In the genomic region with DNA sequence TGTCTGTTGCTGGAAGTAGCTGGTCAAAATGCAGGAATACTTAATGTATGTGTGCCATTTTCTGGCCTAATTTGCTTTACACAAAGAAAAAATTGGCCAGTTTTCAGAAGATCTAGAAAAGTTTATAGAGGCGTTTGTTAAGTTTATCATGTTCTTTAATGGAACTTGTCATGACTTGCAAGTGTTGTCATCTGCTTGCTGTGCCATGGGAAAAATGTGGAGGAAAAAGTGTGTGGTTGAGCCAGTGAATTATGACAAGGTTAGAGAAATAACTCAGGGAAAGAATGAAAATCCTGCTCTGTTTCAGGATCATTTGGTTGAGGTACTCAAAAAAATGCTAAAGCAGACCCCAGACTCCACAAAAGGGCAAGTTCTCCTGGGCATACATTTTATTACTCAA, we compare ENCODE assay signal across 34 cellular contexts.
"Had no signal": no experiment of that assay in that cellular context is flagged by ENCODE, and none has a peak within 500 bp of the region (broad histone marks: within the 10 kb centered on the region; RNA-seq: fewer than 3 reads in every experiment).

No MANE protein-coding gene starts in this region.

- H3K27ac Mint-ChIP-seq: activated B cell treated with CpG ODN at 0.5 μM for 24 hours; activated CD4-positive, alpha-beta memory T cell treated with anti-CD3 and anti-CD28 coated beads for 36 hours; activated CD4-positive, alpha-beta T cell treated with anti-CD3 and anti-CD28 coated beads, Interleukin-2, amount 10 ng/mL, durations not matched to agents 24 days and 14 days; activated CD8-positive, alpha-beta T cell treated with anti-CD3 and anti-CD28 coated beads for 36 hours; activated naive CD4-positive, alpha-beta T cell treated with anti-CD3 and anti-CD28 coated beads for 36 hours; activated naive CD4-positive, alpha-beta T cell treated with anti-CD3 and anti-CD28 coated beads, Interleukin-2, amount 50 U/mL, for 72 hours; activated naive CD8-positive, alpha-beta T cell treated with anti-CD3 and anti-CD28 coated beads for 36 hours; activated T-cell treated with anti-CD3 and anti-CD28 coated beads, Interleukin-2, amount 50 U/mL, for 72 hours; activated T-helper 1 cell treated with anti-CD3 and anti-CD28 coated beads, Interleukin-12 subunit alpha, Interleukin-12 subunit beta, Interleukin-2, Interleukin-4 antibody, amounts not matched to agents 30 ng/mL and 10 ng/mL and 1 ng/mL, durations not matched to agents 14 hours and 24 hours and 36 hours; activated T-helper 17 cell treated with anti-CD3 and anti-CD28 coated beads, Interleukin-2, amount 50 U/mL, for 72 hours; T-cell; T-helper 17 cell had no signal

- H3K27ac ChIP-seq: adrenal gland, body of pancreas, brain microvascular endothelial cell, VCaP had no signal

- H3K4me3 Mint-ChIP-seq: activated B cell treated with CpG ODN at 0.5 μM for 24 hours; activated CD4-positive, alpha-beta memory T cell treated with anti-CD3 and anti-CD28 coated beads for 36 hours; activated CD4-positive, alpha-beta T cell treated with anti-CD3 and anti-CD28 coated beads, Interleukin-2, amount 10 ng/mL, durations not matched to agents 24 days and 14 days; activated CD8-positive, alpha-beta T cell treated with anti-CD3 and anti-CD28 coated beads for 36 hours; activated naive CD4-positive, alpha-beta T cell treated with anti-CD3 and anti-CD28 coated beads for 36 hours; activated naive CD8-positive, alpha-beta T cell treated with anti-CD3 and anti-CD28 coated beads for 36 hours; activated T-cell treated with anti-CD3 and anti-CD28 coated beads, Interleukin-2, amount 50 U/mL, for 4 hours; activated T-cell treated with anti-CD3 and anti-CD28 coated beads, Interleukin-2, amount 50 U/mL, for 72 hours; activated T-helper 1 cell treated with anti-CD3 and anti-CD28 coated beads, Interleukin-12 subunit alpha, Interleukin-12 subunit beta, Interleukin-2, Interleukin-4 antibody, amounts not matched to agents 30 ng/mL and 10 ng/mL and 1 ng/mL, durations not matched to agents 14 hours and 24 hours and 36 hours; activated T-helper 17 cell treated with anti-CD3 and anti-CD28 coated beads, Interleukin-2, amount 50 U/mL, for 72 hours; central memory CD8-positive, alpha-beta T cell; T-cell; T-helper 17 cell had no signal

- H3K36me3 Mint-ChIP-seq: activated CD4-positive, alpha-beta memory T cell treated with anti-CD3 and anti-CD28 coated beads for 36 hours; activated naive CD8-positive, alpha-beta T cell treated with anti-CD3 and anti-CD28 coated beads for 36 hours; T-cell had no signal

- FAIRE-seq: astrocyte, TTC549 had no signal

- H3K27me3 ChIP-seq: adrenal gland, body of pancreas, brain microvascular endothelial cell had no signal

- ATAC-seq: activated CD8-positive, alpha-beta T cell treated with anti-CD3 and anti-CD28 coated beads for 36 hours; activated naive CD4-positive, alpha-beta T cell treated with anti-CD3 and anti-CD28 coated beads, Interleukin-2, amount 50 U/mL, for 72 hours; activated T-cell treated with anti-CD3 and anti-CD28 coated beads, Interleukin-2, amount 50 U/mL, for 4 hours; activated T-cell treated with anti-CD3 and anti-CD28 coated beads, Interleukin-2, amount 50 U/mL, for 72 hours; activated T-helper 17 cell treated with anti-CD3 and anti-CD28 coated beads, Interleukin-2, amount 50 U/mL, for 72 hours; body of pancreas; T-cell; T-helper 17 cell had no signal

- H3K4me1 Mint-ChIP-seq: activated B cell treated with CpG ODN at 0.5 μM for 24 hours; activated CD4-positive, alpha-beta T cell treated with anti-CD3 and anti-CD28 coated beads, Interleukin-2, amount 10 ng/mL, durations not matched to agents 24 days and 14 days; activated naive CD8-positive, alpha-beta T cell treated with anti-CD3 and anti-CD28 coated beads for 36 hours; activated T-helper 17 cell treated with anti-CD3 and anti-CD28 coated beads, Interleukin-2, amount 50 U/mL, for 72 hours; central memory CD8-positive, alpha-beta T cell; T-cell; T-helper 17 cell had no signal

- H3K9me3 ChIP-seq: adrenal gland, body of pancreas had no signal

- DNase-seq: activated B cell treated with CpG ODN at 0.5 μM for 24 hours; activated CD4-positive, alpha-beta memory T cell treated with anti-CD3 and anti-CD28 coated beads for 36 hours; activated CD4-positive, alpha-beta T cell treated with anti-CD3 and anti-CD28 coated beads for 4 hours; activated CD4-positive, alpha-beta T cell treated with anti-CD3 and anti-CD28 coated beads, Interleukin-2, amount 10 ng/mL, durations not matched to agents 24 days and 14 days; activated CD4-positive, alpha-beta T cell treated with anti-CD3 and anti-CD28 coated beads, Interleukin-2, amount 50 U/mL, for 1 hour; activated CD4-positive, alpha-beta T cell treated with anti-CD3 and anti-CD28 coated beads, Interleukin-2, amount 50 U/mL, for 4 hours; activated CD4-positive, CD25-positive, alpha-beta regulatory T cell treated with anti-CD3 and anti-CD28 coated beads, Interleukin-2, amount 50 U/mL, for 72 hours; activated CD8-positive, alpha-beta memory T cell treated with anti-CD3 and anti-CD28 coated beads, Interleukin-2, amount 50 U/mL, for 4 hours; activated CD8-positive, alpha-beta T cell treated with anti-CD3 and anti-CD28 coated beads for 36 hours; activated effector memory CD4-positive, alpha-beta T cell treated with anti-CD3 and anti-CD28 coated beads, Interleukin-2, amount 50 U/mL, for 16 hours; activated gamma-delta T cell treated with Interleukin-2 at 50 U/mL for 16 hours; activated naive CD4-positive, alpha-beta T cell; activated naive CD4-positive, alpha-beta T cell treated with anti-CD3 and anti-CD28 coated beads for 36 hours; activated naive CD4-positive, alpha-beta T cell treated with anti-CD3 and anti-CD28 coated beads, Interleukin-2, amount 50 U/mL, for 16 hours; activated naive CD8-positive, alpha-beta T cell treated with anti-CD3 and anti-CD28 coated beads for 36 hours; activated T-cell treated with anti-CD3 and anti-CD28 coated beads for 4 hours; activated T-cell treated with anti-CD3 and anti-CD28 coated beads, Interleukin-2, amount 50 U/mL, for 1 hour; activated T-cell treated with anti-CD3 and anti-CD28 coated beads, Interleukin-2, amount 50 U/mL, for 4 hours; activated T-cell treated with anti-CD3 and anti-CD28 coated beads, Interleukin-2, amount 50 U/mL, for 72 hours; adrenal gland; amniotic stem cell; aorta; body of pancreas; brain microvascular endothelial cell; cerebellar nuclear complex; T-cell; T-helper 17 cell had no signal

- H3K4me3 ChIP-seq: adrenal gland, body of pancreas had no signal

- H3K36me3 ChIP-seq: adrenal gland, brain microvascular endothelial cell had no signal

- H3K4me1 ChIP-seq: adrenal gland, body of pancreas had no signal

- H3K27me3 Mint-ChIP-seq: activated B cell treated with CpG ODN at 0.5 μM for 24 hours; activated CD4-positive, alpha-beta memory T cell treated with anti-CD3 and anti-CD28 coated beads for 36 hours; activated CD4-positive, alpha-beta T cell treated with anti-CD3 and anti-CD28 coated beads, Interleukin-2, amount 10 ng/mL, durations not matched to agents 24 days and 14 days; activated CD8-positive, alpha-beta T cell treated with anti-CD3 and anti-CD28 coated beads for 36 hours; activated naive CD8-positive, alpha-beta T cell treated with anti-CD3 and anti-CD28 coated beads for 36 hours; activated T-helper 17 cell treated with anti-CD3 and anti-CD28 coated beads, Interleukin-2, amount 50 U/mL, for 72 hours; central memory CD8-positive, alpha-beta T cell; T-cell; T-helper 17 cell had no signal
